ENCODE assay signal across 8 cellular contexts in genomic region chr20:59850018-59850641, GRCh38.
DNase-seq lines count a peak whose midpoint lies in the region; ATAC-seq and TF ChIP-seq lines count a peak whose summit lies in the region.

No MANE protein-coding gene starts in this region.

- H3K9ac ChIP-seq in GM23248 (no peak overlapping the region), neural cell (ENCODE audit: low read length) (no peak overlapping the region)

- H3K9me3 ChIP-seq in GM23248 (ENCODE audit: low read depth) (no peaks in the 10 kb centered on the region), neural cell (ENCODE audit: low read length) (no peaks in the 10 kb centered on the region)

- no peaks in the 10 kb centered on the region for H3F3A ChIP-seq in GM23248 (ENCODE audit: insufficient read depth)
- H3F3A ChIP-seq in neural cell (ENCODE audit: insufficient read depth, low read length, poor library complexity, severe bottlenecking) = no peaks in the 10 kb centered on the region

- peak; percentile 53 for TF ChIP-seq CTCF in AG09319 (IDR thresholded peaks at IDR 0.05; ENCODE audit: low read depth, low read length)
- TF ChIP-seq CTCF in coronary artery (IDR thresholded peaks at IDR 0.05) = peak; percentile 61
- TF ChIP-seq CTCF in neural cell (IDR thresholded peaks at IDR 0.05; ENCODE audit: poor library complexity, severe bottlenecking) = peak; percentile 58

- DNase-seq in AG09319 (ENCODE audit: extremely low read depth, low read depth) (peak; percentile 7), GM23248 (peak; percentile 46), NCI-H526 (lab: John Stamatoyannopoulos, UW) (peak; percentile 30 to 71), coronary artery (ENCODE audit: low spot score) (no peak), iPS-NIHi7 (ENCODE audit: extremely low spot score) (no peak)
- DNase-seq in stimulated activated CD4-positive, alpha-beta T cell treated with anti-CD3 and anti-CD28 coated beads, Interleukin-12 subunit alpha, Interleukin-12 subunit beta, amount 100 ng/mL, for 4 hours = no peak

- in situ Hi-C loops in GM23248 (cut with MboI) = no loop called here

- TF ChIP-seq EP300 in neural cell (conservative IDR thresholded peaks at IDR 0.05; ENCODE audit: poor library complexity, severe bottlenecking) = no peak

- WGBS in GM23248 (ENCODE audit: low coverage in 1 of 2, low lambda C conversion rate in 2 of 2, missing lambda C conversion rate in 2 of 2), 2 experiments = 69 to 72% methylated on average over 7 of the region's 7 CpGs

- H3K4me3 ChIP-seq in GM23248 = no peak overlapping the region
- H3K4me3 ChIP-seq in coronary artery = no peak overlapping the region
- no peak overlapping the region for H3K4me3 ChIP-seq in neural cell (ENCODE audit: low read length)

- no peak for ATAC-seq in GM21576 (IDR thresholded peaks at IDR 0.05; ENCODE audit: unreplicated experiment)

- no peaks in the 10 kb centered on the region for H3K4me1 ChIP-seq in GM23248 (ENCODE audit: insufficient read depth)

- H2AFZ ChIP-seq in GM23248 (no peak overlapping the region), neural cell (ENCODE audit: low read depth, low read length) (no peak overlapping the region)

- no peak overlapping the region for H3K27ac ChIP-seq in GM23248
- no peak overlapping the region for H3K27ac ChIP-seq in coronary artery
- no peak overlapping the region for H3K27ac ChIP-seq in neural cell (ENCODE audit: low read length)

- H3K4me2 ChIP-seq in GM23248 (ENCODE audit: unreplicated experiment) (no peak overlapping the region), neural cell (ENCODE audit: low read length) (no peak overlapping the region)

- H3K9me2 ChIP-seq in GM23248 (ENCODE audit: insufficient read depth) = no peaks in the 10 kb centered on the region
- no peaks in the 10 kb centered on the region for H3K9me2 ChIP-seq in neural cell (ENCODE audit: insufficient read depth, low read length)

- H3K36me3 ChIP-seq in GM23248 (ENCODE audit: low read depth) = no peaks in the 10 kb centered on the region
- no peaks in the 10 kb centered on the region for H3K36me3 ChIP-seq in neural cell (ENCODE audit: insufficient read depth, low read length)

- H3K27me3 ChIP-seq in GM23248 (replicated peaks; ENCODE audit: insufficient read depth) (no peaks in the 10 kb centered on the region), neural cell (ENCODE audit: insufficient read depth, low read depth, low read length) (no peaks in the 10 kb centered on the region)

- TF ChIP-seq RAD21 in neural cell (conservative IDR thresholded peaks at IDR 0.05) = peak; percentile 59

- H4K20me1 ChIP-seq in GM23248 (ENCODE audit: insufficient read depth) (no peaks in the 10 kb centered on the region), neural cell (ENCODE audit: insufficient read depth) (no peaks in the 10 kb centered on the region)

- H3K79me2 ChIP-seq in GM23248 (ENCODE audit: insufficient read depth) = no peaks in the 10 kb centered on the region
- H3K79me2 ChIP-seq in neural cell (replicated peaks; ENCODE audit: insufficient read depth, low read length) = no peaks in the 10 kb centered on the region

TF ChIP-seq in neural cell, 6 proteins besides CTCF, POLR2A, EP300 and RAD21:
- TF ChIP-seq SMC3 (conservative IDR thresholded peaks at IDR 0.05; ENCODE audit: poor library complexity) = peak; percentile 67
- TF ChIP-seq MXI1 (conservative IDR thresholded peaks at IDR 0.05; ENCODE audit: poor library complexity, severe bottlenecking) = no peak

Comparison
In these comparisons a context has a peak if more than half of its experiments do, and no peak if none do; other contexts are left out.
1. DNase-seq: peak in AG09319 (single experiment), GM23248 (single experiment) and NCI-H526 (2 of 2); none in coronary artery (single experiment), iPS-NIHi7 (single experiment) and stimulated activated CD4-positive, alpha-beta T cell treated with anti-CD3 and anti-CD28 coated beads, Interleukin-12 subunit alpha, Interleukin-12 subunit beta, amount 100 ng/mL, for 4 hours (single experiment).
2. Peak in every context shown above with its lines, with median percentiles within 50 percentile points of each other: CTCF ChIP-seq.